In genomic region chr1:248873409-248873992, GRCh38 we compare ENCODE assay signal across 8 cellular contexts. TPM values are rescaled to one million over a fixed set of nuclear protein-coding genes. Genes with fewer than 3 reads are reported as not detected.
A peak's percentile ranks its signal among the peaks of the same experiment; 100 is the strongest.
DNase-seq lines count a peak whose midpoint lies in the region; TF ChIP-seq lines count a peak whose summit lies in the region.

No MANE protein-coding gene starts in this region.

- H3K9me3 Mint-ChIP-seq in nephron progenitor cell: peaks cover 7% of the 10 kb centered on the region
- no peaks in the 10 kb centered on the region for H3K9me3 Mint-ChIP-seq in stimulated activated naive CD8-positive, alpha-beta T cell treated with anti-CD3 and anti-CD28 coated beads, Interleukin-15, Interleukin-2, amounts not matched to agents 100 ng/mL and 50 ng/mL, for 24 hours

- DNase-seq in Daoy (ENCODE audit: low read depth): peak; percentile 97
- peak; percentile 95 for DNase-seq in H4 (ENCODE audit: low spot score)
- DNase-seq in LNCaP clone FGC (ENCODE audit: low read depth): peak; percentile 91
- peak; percentile 96 for DNase-seq in RPMI8226
- peak; percentile 88 for DNase-seq in activated T-helper 9 cell treated with anti-CD3 and anti-CD28 coated beads, Interleukin-2, amount 50 U/mL, for 16 hours (ENCODE audit: low read depth)
- peak; percentile 97 for DNase-seq in fibroblast of the conjunctiva (ENCODE audit: low read depth)
- peak; percentile 98 for DNase-seq in nephron progenitor cell

- H3K27me3 Mint-ChIP-seq in nephron progenitor cell (ENCODE audit: low read depth, poor library complexity): peaks cover 19% of the 10 kb centered on the region
- H3K27me3 Mint-ChIP-seq in stimulated activated naive CD8-positive, alpha-beta T cell treated with anti-CD3 and anti-CD28 coated beads, Interleukin-15, Interleukin-2, amounts not matched to agents 100 ng/mL and 50 ng/mL, for 24 hours: peaks cover 8% of the 10 kb centered on the region

- peak overlapping the region; percentile 99 for H3K27ac Mint-ChIP-seq in nephron progenitor cell
- peak overlapping the region; percentile 94 for H3K27ac Mint-ChIP-seq in stimulated activated naive CD8-positive, alpha-beta T cell treated with anti-CD3 and anti-CD28 coated beads, Interleukin-15, Interleukin-2, amounts not matched to agents 100 ng/mL and 50 ng/mL, for 24 hours

- peak overlapping the region; percentile 58 for H3K4me3 ChIP-seq in LNCaP clone FGC (ENCODE audit: low read depth, low read length)

- H3K36me3 Mint-ChIP-seq in nephron progenitor cell (ENCODE audit: low read depth): no peaks in the 10 kb centered on the region
- H3K36me3 Mint-ChIP-seq in stimulated activated naive CD8-positive, alpha-beta T cell treated with anti-CD3 and anti-CD28 coated beads, Interleukin-15, Interleukin-2, amounts not matched to agents 100 ng/mL and 50 ng/mL, for 24 hours (ENCODE audit: low read depth): peaks cover 8% of the 10 kb centered on the region

- peak overlapping the region; percentile 97 for H3K4me3 Mint-ChIP-seq in nephron progenitor cell
- peak overlapping the region; percentile 93 for H3K4me3 Mint-ChIP-seq in stimulated activated naive CD8-positive, alpha-beta T cell treated with anti-CD3 and anti-CD28 coated beads, Interleukin-15, Interleukin-2, amounts not matched to agents 100 ng/mL and 50 ng/mL, for 24 hours

- H3K4me1 Mint-ChIP-seq in nephron progenitor cell: peaks cover 5% of the 10 kb centered on the region
- peaks cover 25% of the 10 kb centered on the region for H3K4me1 Mint-ChIP-seq in stimulated activated naive CD8-positive, alpha-beta T cell treated with anti-CD3 and anti-CD28 coated beads, Interleukin-15, Interleukin-2, amounts not matched to agents 100 ng/mL and 50 ng/mL, for 24 hours (ENCODE audit: low read depth)

- TF ChIP-seq CTCF in LNCaP clone FGC (IDR thresholded peaks at IDR 0.05; ENCODE audit: control insufficient read depth, extremely low read depth, insufficient read depth) (no peak), nephron progenitor cell (IDR thresholded peaks at IDR 0.05) (no peak)

RNA-seq across cellular contexts. Expression of gene ZNF692, which starts 14.6 kb away (rescaled TPM):
- 22.1 and 46.6 TPM in 2 replicates for total RNA-seq in Daoy (2014; rRNA removed; shearing (Covaris generic))
- total RNA-seq in H4 (2014; rRNA removed; shearing (Covaris generic)): 5.2 and 5.3 TPM in 2 replicates

RNA-seq across cellular contexts. Expression of gene PGBD2, which starts 32.5 kb away (rescaled TPM):
- 7.0 and 7.9 TPM in 2 replicates for total RNA-seq in Daoy (2014; rRNA removed; shearing (Covaris generic))
- 8.3 and 9.6 TPM in 2 replicates for total RNA-seq in H4 (2014; rRNA removed; shearing (Covaris generic))

RNA-seq across cellular contexts. Expression of gene ZNF672, which starts 35.5 kb away (rescaled TPM):
- 19.9 and 20.2 TPM in 2 replicates for total RNA-seq in Daoy (2014; rRNA removed; shearing (Covaris generic))
- 14.4 and 14.7 TPM in 2 replicates for total RNA-seq in H4 (2014; rRNA removed; shearing (Covaris generic))

RNA-seq across cellular contexts. Expression of gene SH3BP5L, which starts 47.8 kb away (rescaled TPM):
- total RNA-seq in Daoy (2014; rRNA removed; shearing (Covaris generic)): 16.7 and 23.8 TPM in 2 replicates
- 9.1 and 10.0 TPM in 2 replicates for total RNA-seq in H4 (2014; rRNA removed; shearing (Covaris generic))

Comparison
In these comparisons a context has a peak if more than half of its experiments do, and no peak if none do; other contexts are left out.
1. Peak in every context shown above with its lines: DNase-seq and H3K4me3 ChIP-seq.